Comparison of ENCODE assay signal across 20 cellular contexts in the genomic region with DNA sequence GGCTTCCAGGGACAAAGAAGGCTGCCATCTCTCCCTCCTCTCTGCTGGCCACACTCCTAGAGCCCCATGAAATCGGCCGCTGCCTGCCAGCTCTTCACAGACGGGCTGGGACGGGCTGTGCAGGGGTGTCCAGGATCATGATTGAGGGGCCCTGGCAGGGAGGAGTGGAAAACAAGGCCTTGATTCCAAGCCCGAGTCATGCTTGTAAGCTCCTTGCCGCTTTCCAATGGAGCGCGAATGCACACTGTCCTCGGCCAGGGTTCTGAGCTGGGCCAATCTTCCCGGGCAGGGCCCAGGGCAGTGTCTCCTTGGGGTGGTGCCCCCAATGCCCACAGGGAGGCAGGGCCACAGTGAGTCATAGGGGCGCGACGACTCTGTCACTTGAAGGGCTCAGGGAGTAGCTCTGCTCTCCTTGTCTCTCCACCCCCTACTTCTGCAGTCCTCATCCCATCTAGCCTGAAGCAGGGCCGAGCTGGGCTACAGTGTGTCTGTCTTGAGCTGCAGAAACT.
DNase-seq lines count a peak whose midpoint lies in the region; ATAC-seq and TF ChIP-seq lines count a peak whose summit lies in the region.
"Had no signal": no experiment of that assay in that cellular context is flagged by ENCODE, and none has a peak within 500 bp of the region (broad histone marks: within the 10 kb centered on the region; RNA-seq: fewer than 3 reads in every experiment).

No MANE protein-coding gene starts in this region.

- DNase-seq in H7: peak; percentile 15
- no peak for DNase-seq in fibroblast of lung (ENCODE audit: low read depth in 2 of 2)
- DNase-seq in nephron progenitor cell: peak; percentile 8
- no peak for DNase-seq in GM13976 (ENCODE audit: low spot score)
- no peak for DNase-seq in osteocyte (ENCODE audit: extremely low spot score, unreplicated experiment)
- no peak for DNase-seq in activated T-cell treated with anti-CD3 and anti-CD28 coated beads, Interleukin-2, amount 50 U/mL, for 1 hour
- DNase-seq: activated B cell treated with CpG ODN at 0.5 μM for 24 hours; GDM1; KG1; naive B cell; NCI-H1048; NCI-H2081 treated with DMSO at 0.1 percent for 48 hours; NCI-H524; SIG-M5; stimulated activated naive CD8-positive, alpha-beta T cell treated with anti-CD3 and anti-CD28 coated beads, Interleukin-15, Interleukin-2, amounts not matched to agents 100 U/mL and 50 U/mL, for 24 hours; T-helper 2 cell had no signal

- H2AFZ ChIP-seq in fibroblast of lung (ENCODE audit: low read length): peak overlapping the region; percentile 39

- no peaks in the 10 kb centered on the region for H3K9me3 Mint-ChIP-seq in nephron progenitor cell
- H3K9me3 Mint-ChIP-seq in osteocyte (ENCODE audit: unreplicated experiment): no peaks in the 10 kb centered on the region
- H3K9me3 Mint-ChIP-seq: activated B cell treated with CpG ODN at 0.5 μM for 24 hours; activated T-helper 2 cell treated with anti-CD3 and anti-CD28 coated beads, Interferon-gamma antibody, Interleukin-2, Interleukin-4, amounts not matched to agents 10 μg/mL and 5 μg/mL and 100 μg/mL, durations not matched to agents 14 hours and 24 hours and 36 hours; central memory CD8-positive, alpha-beta T cell had no signal

- TF ChIP-seq CTCF in fibroblast of lung (conservative IDR thresholded peaks at IDR 0.05 in 1 of 2, IDR thresholded peaks at IDR 0.05 in 1 of 2; ENCODE audit: low read depth in 1 of 2, low read length in 2 of 2): no peak
- no peak for TF ChIP-seq CTCF in nephron progenitor cell (IDR thresholded peaks at IDR 0.05)
- no peak for TF ChIP-seq CTCF in GM13976 (IDR thresholded peaks at IDR 0.05; ENCODE audit: borderline replicate concordance, control extremely low read depth, extremely low read depth, insufficient read depth, missing control alignments)
- TF ChIP-seq CTCF in osteocyte (IDR thresholded peaks at IDR 0.05): no peak

- H3K4me1 ChIP-seq in fibroblast of lung (ENCODE audit: control insufficient read depth, extremely low read depth, insufficient read depth, low read length): no peaks in the 10 kb centered on the region
- no peaks in the 10 kb centered on the region for H3K4me1 ChIP-seq in thymus (ENCODE audit: control insufficient read depth, insufficient read depth, low read length)

- H3K27ac Mint-ChIP-seq in nephron progenitor cell (peak overlapping the region; percentile 25), osteocyte (ENCODE audit: unreplicated experiment) (no peak overlapping the region)
- H3K27ac Mint-ChIP-seq: activated B cell treated with CpG ODN at 0.5 μM for 24 hours; activated T-helper 2 cell treated with anti-CD3 and anti-CD28 coated beads, Interferon-gamma antibody, Interleukin-2, Interleukin-4, amounts not matched to agents 10 μg/mL and 5 μg/mL and 100 μg/mL, durations not matched to agents 14 hours and 24 hours and 36 hours; naive B cell had no signal

- ATAC-seq in HG02840 (IDR thresholded peaks at IDR 0.05; ENCODE audit: low FRiP score, unreplicated experiment): no peak
- ATAC-seq: stimulated activated naive CD8-positive, alpha-beta T cell treated with anti-CD3 and anti-CD28 coated beads, Interleukin-15, Interleukin-2, amounts not matched to agents 100 U/mL and 50 U/mL, for 24 hours had no signal

- H3K4me3 ChIP-seq in H7 (ENCODE audit: insufficient read depth, low read depth, low read length): no peak overlapping the region
- H3K4me3 ChIP-seq in fibroblast of lung (replicated peaks in 1 of 4; ENCODE audit: control extremely low read depth in 1 of 4, insufficient read depth in 1 of 4, low read depth in 3 of 4, low read length in 4 of 4): no peak overlapping the region
- H3K4me3 ChIP-seq in thymus (ENCODE audit: low read length): no peak overlapping the region

- H3K79me2 ChIP-seq in fibroblast of lung (ENCODE audit: control insufficient read depth, insufficient read depth, low read length): no peaks in the 10 kb centered on the region

- H3K4me1 Mint-ChIP-seq in nephron progenitor cell (peaks cover 14% of the 10 kb centered on the region), osteocyte (ENCODE audit: unreplicated experiment) (peaks cover 3% of the 10 kb centered on the region)
- H3K4me1 Mint-ChIP-seq: activated B cell treated with CpG ODN at 0.5 μM for 24 hours; central memory CD8-positive, alpha-beta T cell; naive B cell had no signal

- H3K27me3 Mint-ChIP-seq in nephron progenitor cell (ENCODE audit: low read depth, poor library complexity) (peaks cover 4% of the 10 kb centered on the region), osteocyte (ENCODE audit: unreplicated experiment) (peaks cover 8% of the 10 kb centered on the region)
- H3K27me3 Mint-ChIP-seq: activated B cell treated with CpG ODN at 0.5 μM for 24 hours had no signal

- no peaks in the 10 kb centered on the region for H4K20me1 ChIP-seq in fibroblast of lung (ENCODE audit: control insufficient read depth, extremely low read depth, insufficient read depth, low read length)

- WGBS in thymus: 94% methylated on average over 14 of the region's 14 CpGs

- H3K9me3 ChIP-seq in fibroblast of lung (ENCODE audit: control insufficient read depth, insufficient read depth, low read depth, low read length) (no peaks in the 10 kb centered on the region), thymus (ENCODE audit: control insufficient read depth) (no peaks in the 10 kb centered on the region)

- no peak overlapping the region for H3K4me3 Mint-ChIP-seq in nephron progenitor cell
- H3K4me3 Mint-ChIP-seq in osteocyte (ENCODE audit: unreplicated experiment): no peak overlapping the region
- H3K4me3 Mint-ChIP-seq: activated B cell treated with CpG ODN at 0.5 μM for 24 hours; central memory CD8-positive, alpha-beta T cell; naive B cell had no signal

- H3K27me3 ChIP-seq in H7 (ENCODE audit: control insufficient read depth, insufficient read depth, low read length): peaks cover 1% of the 10 kb centered on the region; the same call in 1 of the 2 replicates
- H3K27me3 ChIP-seq in fibroblast of lung (ENCODE audit: control insufficient read depth, insufficient read depth, low read length): no peaks in the 10 kb centered on the region
- H3K27me3 ChIP-seq in thymus (ENCODE audit: control insufficient read depth, insufficient read depth): no peaks in the 10 kb centered on the region

- H3K36me3 Mint-ChIP-seq in nephron progenitor cell (ENCODE audit: low read depth): no peaks in the 10 kb centered on the region
- H3K36me3 Mint-ChIP-seq in osteocyte (ENCODE audit: unreplicated experiment): no peaks in the 10 kb centered on the region
- H3K36me3 Mint-ChIP-seq: naive B cell had no signal

- H3K4me2 ChIP-seq in fibroblast of lung (ENCODE audit: extremely low read depth, insufficient read depth, low read length): peak overlapping the region; percentile 44

- in situ Hi-C loops in GM13976 (cut with MboI; ENCODE audit: low sequenced_read_pairs, unreplicated experiment): no loop called here

- H3K27ac ChIP-seq in fibroblast of lung (ENCODE audit: insufficient read depth, low read length) (no peak overlapping the region), thymus (ENCODE audit: low read depth) (peak overlapping the region; percentile 59)

- H3K36me3 ChIP-seq in H7 (replicated peaks; ENCODE audit: control insufficient read depth, insufficient read depth, low read length) (no peaks in the 10 kb centered on the region), fibroblast of lung (ENCODE audit: control insufficient read depth, insufficient read depth, low read length) (no peaks in the 10 kb centered on the region), thymus (ENCODE audit: control insufficient read depth, insufficient read depth) (no peaks in the 10 kb centered on the region)

- no peak overlapping the region for H3K9ac ChIP-seq in fibroblast of lung (ENCODE audit: insufficient read depth, low read length)

Comparison
In these comparisons a context has a peak if more than half of its experiments do, and no peak if none do; other contexts are left out.
1. DNase-seq: peak in H7 (single experiment) and nephron progenitor cell (single experiment); none in fibroblast of lung (0 of 2), GM13976 (single experiment), osteocyte (single experiment) and activated T-cell treated with anti-CD3 and anti-CD28 coated beads, Interleukin-2, amount 50 U/mL, for 1 hour (single experiment).